ENCODE assay signal across 35 cellular contexts in genomic region chrX:100356497-100356896, GRCh38. TPM values are rescaled to one million over a fixed set of nuclear protein-coding genes. Genes with fewer than 3 reads are reported as not detected.
"Had no signal": no experiment of that assay in that cellular context is flagged by ENCODE, and none has a peak within 500 bp of the region (broad histone marks: within the 10 kb centered on the region; RNA-seq: fewer than 3 reads in every experiment).

No MANE protein-coding gene starts in this region.

- H3K4me3 Mint-ChIP-seq: activated B cell treated with CpG ODN at 0.5 μM for 24 hours; activated CD4-positive, alpha-beta memory T cell treated with anti-CD3 and anti-CD28 coated beads, Interleukin-2, amount 10 ng/mL, durations not matched to agents 7 days and 5 days; activated CD8-positive, alpha-beta memory T cell treated with anti-CD3 and anti-CD28 coated beads, Interleukin-2, amount 10 ng/mL, durations not matched to agents 7 days and 5 days; activated naive CD8-positive, alpha-beta T cell treated with anti-CD3 and anti-CD28 coated beads, Interleukin-2, amount 10 ng/mL, durations not matched to agents 7 days and 5 days; brain; T-cell; T-helper 17 cell had no signal

- H3K9ac ChIP-seq: SK-N-SH had no signal

- DNase-seq: activated B cell treated with CpG ODN at 0.5 μM for 24 hours; activated CD4-positive, alpha-beta memory T cell treated with anti-CD3 and anti-CD28 coated beads, Interleukin-2, amount 10 ng/mL, durations not matched to agents 7 days and 5 days; activated CD4-positive, alpha-beta T cell treated with anti-CD3 and anti-CD28 coated beads for 48 hours; activated CD4-positive, CD25-positive, alpha-beta regulatory T cell treated with anti-CD3 and anti-CD28 coated beads, Interleukin-2, amount 50 U/mL, for 72 hours; activated CD8-positive, alpha-beta memory T cell treated with anti-CD3 and anti-CD28 coated beads for 24 hours; activated CD8-positive, alpha-beta memory T cell treated with anti-CD3 and anti-CD28 coated beads, Interleukin-2, amount 10 ng/mL, durations not matched to agents 7 days and 5 days; activated CD8-positive, alpha-beta memory T cell treated with anti-CD3 and anti-CD28 coated beads, Interleukin-2, amount 50 U/mL, for 48 hours; activated effector memory CD4-positive, alpha-beta T cell treated with Interleukin-2 at 50 U/mL for 16 hours; activated naive CD4-positive, alpha-beta T cell treated with anti-CD3 and anti-CD28 coated beads, Interleukin-2, amount 50 U/mL, for 16 hours; activated naive CD8-positive, alpha-beta T cell treated with anti-CD3 and anti-CD28 coated beads, Interleukin-2, amount 10 ng/mL, durations not matched to agents 7 days and 5 days; activated T-cell treated with anti-CD3 and anti-CD28 coated beads, Interleukin-2, amount 50 U/mL, for 48 hours; adrenal gland; caudate nucleus; cerebellar nuclear complex; KG1; MM.1S; MV-4-11; NCI-H1092; NCI-H1436 treated with DMSO at 0.1 percent for 48 hours; NCI-H1694 treated with DMSO at 0.1 percent for 48 hours; NCI-H2029; NCI-H510A; NK-92 treated with Interleukin-12 subunit alpha and Interleukin-12 subunit beta, amount 100 ng/mL, for 24 hours; PC-3; Peyer's patch; RPMI8226; SHP77 treated with DMSO at 0.1 percent for 48 hours; SK-N-SH; T-cell; T-helper 17 cell had no signal

- H3K4me2 ChIP-seq: SK-N-SH had no signal

- H3K36me3 Mint-ChIP-seq: activated CD8-positive, alpha-beta memory T cell treated with anti-CD3 and anti-CD28 coated beads, Interleukin-2, amount 10 ng/mL, durations not matched to agents 7 days and 5 days; activated naive CD8-positive, alpha-beta T cell treated with anti-CD3 and anti-CD28 coated beads, Interleukin-2, amount 10 ng/mL, durations not matched to agents 7 days and 5 days; brain; T-cell had no signal

- H3K27me3 ChIP-seq: Peyer's patch, SJSA1 had no signal

- H3K36me3 ChIP-seq: adrenal gland, Peyer's patch, SJSA1 had no signal

- H3K27ac ChIP-seq: adrenal gland, Peyer's patch, SJSA1, VCaP had no signal

- FAIRE-seq: bronchial epithelial cell had no signal

- H3K4me1 Mint-ChIP-seq: activated B cell treated with CpG ODN at 0.5 μM for 24 hours; activated CD4-positive, alpha-beta memory T cell treated with anti-CD3 and anti-CD28 coated beads, Interleukin-2, amount 10 ng/mL, durations not matched to agents 7 days and 5 days; activated CD8-positive, alpha-beta memory T cell treated with anti-CD3 and anti-CD28 coated beads, Interleukin-2, amount 10 ng/mL, durations not matched to agents 7 days and 5 days; activated naive CD8-positive, alpha-beta T cell treated with anti-CD3 and anti-CD28 coated beads, Interleukin-2, amount 10 ng/mL, durations not matched to agents 7 days and 5 days; T-cell; T-helper 17 cell had no signal

- ATAC-seq: activated CD8-positive, alpha-beta memory T cell treated with anti-CD3 and anti-CD28 coated beads, Interleukin-2, amount 10 ng/mL, durations not matched to agents 7 days and 5 days; PC-3; T-cell; T-helper 17 cell had no signal

- H3K4me3 ChIP-seq: adrenal gland, Peyer's patch, SJSA1 had no signal

- H3K27me3 Mint-ChIP-seq: activated B cell treated with CpG ODN at 0.5 μM for 24 hours; activated CD4-positive, alpha-beta memory T cell treated with anti-CD3 and anti-CD28 coated beads, Interleukin-2, amount 10 ng/mL, durations not matched to agents 7 days and 5 days; activated CD8-positive, alpha-beta memory T cell treated with anti-CD3 and anti-CD28 coated beads, Interleukin-2, amount 10 ng/mL, durations not matched to agents 7 days and 5 days; activated naive CD8-positive, alpha-beta T cell treated with anti-CD3 and anti-CD28 coated beads, Interleukin-2, amount 10 ng/mL, durations not matched to agents 7 days and 5 days; brain; T-helper 17 cell had no signal

- H3K9me3 Mint-ChIP-seq: activated B cell treated with CpG ODN at 0.5 μM for 24 hours; activated CD4-positive, alpha-beta memory T cell treated with anti-CD3 and anti-CD28 coated beads, Interleukin-2, amount 10 ng/mL, durations not matched to agents 7 days and 5 days; activated naive CD8-positive, alpha-beta T cell treated with anti-CD3 and anti-CD28 coated beads, Interleukin-2, amount 10 ng/mL, durations not matched to agents 7 days and 5 days; T-cell had no signal

- H3K27ac Mint-ChIP-seq: activated B cell treated with CpG ODN at 0.5 μM for 24 hours; activated CD4-positive, alpha-beta memory T cell treated with anti-CD3 and anti-CD28 coated beads, Interleukin-2, amount 10 ng/mL, durations not matched to agents 7 days and 5 days; activated CD8-positive, alpha-beta memory T cell treated with anti-CD3 and anti-CD28 coated beads, Interleukin-2, amount 10 ng/mL, durations not matched to agents 7 days and 5 days; activated naive CD8-positive, alpha-beta T cell treated with anti-CD3 and anti-CD28 coated beads, Interleukin-2, amount 10 ng/mL, durations not matched to agents 7 days and 5 days; T-cell; T-helper 17 cell had no signal

- H3K9me3 ChIP-seq: adrenal gland, Peyer's patch, SJSA1, SK-N-SH had no signal

- H3K4me1 ChIP-seq: adrenal gland, Peyer's patch, SJSA1 had no signal

RNA-seq across cellular contexts. Expression of gene PCDH19, which starts 53.6 kb away (rescaled TPM):
- total RNA-seq: activated B cell treated with CpG ODN at 0.5 μM for 24 hours; activated CD4-positive, alpha-beta memory T cell treated with anti-CD3 and anti-CD28 coated beads, Interleukin-2, amount 10 ng/mL, durations not matched to agents 7 days and 5 days; activated CD8-positive, alpha-beta memory T cell treated with anti-CD3 and anti-CD28 coated beads, Interleukin-2, amount 10 ng/mL, durations not matched to agents 7 days and 5 days; activated naive CD8-positive, alpha-beta T cell treated with anti-CD3 and anti-CD28 coated beads, Interleukin-2, amount 10 ng/mL, durations not matched to agents 7 days and 5 days; LHCN-M2; PC-3; SJSA1 had no signal
